Comparison of ENCODE assay signal across 28 cellular contexts in the genomic region with DNA sequence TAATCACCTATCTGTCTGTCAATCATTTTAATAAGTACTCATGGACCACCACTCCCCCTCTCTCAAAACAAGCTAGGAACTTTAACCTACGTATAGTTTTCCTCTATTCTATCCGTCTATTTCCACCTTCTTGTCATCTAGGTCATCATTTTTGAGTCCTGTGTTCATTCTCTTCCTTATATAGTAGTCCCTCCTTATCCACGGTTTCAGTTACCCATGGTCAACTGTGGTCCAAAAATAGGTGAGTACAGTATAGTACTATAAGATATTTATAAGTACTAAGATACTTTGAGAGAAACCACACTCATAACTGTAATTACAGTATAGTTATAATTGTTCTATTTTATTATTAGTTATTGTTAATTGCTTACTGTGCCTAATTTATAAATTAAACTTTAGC.
"Had no signal": no experiment of that assay in that cellular context is flagged by ENCODE, and none has a peak within 500 bp of the region (broad histone marks: within the 10 kb centered on the region; RNA-seq: fewer than 3 reads in every experiment).

No MANE protein-coding gene starts in this region.

- H3K27me3 Mint-ChIP-seq: activated CD4-positive, alpha-beta T cell treated with anti-CD3 and anti-CD28 coated beads, Interleukin-2, amount 10 ng/mL, durations not matched to agents 24 days and 14 days; activated naive CD4-positive, alpha-beta T cell treated with anti-CD3 and anti-CD28 coated beads, Interleukin-2, amount 10 ng/mL, durations not matched to agents 7 days and 5 days; activated naive CD8-positive, alpha-beta T cell treated with anti-CD3 and anti-CD28 coated beads for 36 hours; activated T-cell treated with anti-CD3 and anti-CD28 coated beads, Interleukin-2, amount 50 U/mL, for 24 hours had no signal

- DNase-seq: activated CD4-positive, alpha-beta T cell treated with anti-CD3 and anti-CD28 coated beads, Interleukin-2, amount 10 ng/mL, durations not matched to agents 24 days and 14 days; activated CD4-positive, alpha-beta T cell treated with anti-CD3 and anti-CD28 coated beads, Interleukin-2, amount 50 U/mL, for 48 hours; activated CD8-positive, alpha-beta T cell treated with anti-CD3 and anti-CD28 coated beads, Interleukin-2, amount 10 ng/mL, durations not matched to agents 7 days and 5 days; activated gamma-delta T cell treated with Interleukin-2 at 50 U/mL for 16 hours; activated naive CD4-positive, alpha-beta T cell treated with anti-CD3 and anti-CD28 coated beads, Interleukin-2, amount 10 ng/mL, durations not matched to agents 7 days and 5 days; activated naive CD8-positive, alpha-beta T cell treated with anti-CD3 and anti-CD28 coated beads for 36 hours; activated T-cell treated with anti-CD3 and anti-CD28 coated beads, Interleukin-2, amount 50 U/mL, for 24 hours; amniotic stem cell; Karpas-422; KBM-7; MG63; NCI-H1048; NCI-H1105 treated with DMSO at 0.1 percent for 48 hours; NCI-H1436; NCI-H1694; NCI-H1930; NCI-H2081 treated with DMSO at 0.1 percent for 48 hours; NCI-H226; NCI-H446 treated with DMSO at 0.1 percent for 48 hours; NCI-H524; NCI-H69; NCI-H82; SIG-M5; SW 1271; T1000; WERI-Rb-1 had no signal

- H3K27ac ChIP-seq: ascending aorta, WERI-Rb-1 had no signal

- H3K9me3 Mint-ChIP-seq: activated CD4-positive, alpha-beta T cell treated with anti-CD3 and anti-CD28 coated beads, Interleukin-2, amount 10 ng/mL, durations not matched to agents 24 days and 14 days; activated naive CD4-positive, alpha-beta T cell treated with anti-CD3 and anti-CD28 coated beads, Interleukin-2, amount 10 ng/mL, durations not matched to agents 7 days and 5 days; activated naive CD8-positive, alpha-beta T cell treated with anti-CD3 and anti-CD28 coated beads for 36 hours; activated T-cell treated with anti-CD3 and anti-CD28 coated beads, Interleukin-2, amount 50 U/mL, for 24 hours had no signal

- H3K27me3 ChIP-seq: ascending aorta, MG63 had no signal

- ATAC-seq: activated CD8-positive, alpha-beta T cell treated with anti-CD3 and anti-CD28 coated beads, Interleukin-2, amount 10 ng/mL, durations not matched to agents 7 days and 5 days; Panc1 had no signal

- H3K9me3 ChIP-seq: ascending aorta, MG63 had no signal

- H3K27ac Mint-ChIP-seq: activated CD4-positive, alpha-beta T cell treated with anti-CD3 and anti-CD28 coated beads, Interleukin-2, amount 10 ng/mL, durations not matched to agents 24 days and 14 days; activated CD8-positive, alpha-beta T cell treated with anti-CD3 and anti-CD28 coated beads, Interleukin-2, amount 10 ng/mL, durations not matched to agents 7 days and 5 days; activated naive CD4-positive, alpha-beta T cell treated with anti-CD3 and anti-CD28 coated beads, Interleukin-2, amount 10 ng/mL, durations not matched to agents 7 days and 5 days; activated naive CD8-positive, alpha-beta T cell treated with anti-CD3 and anti-CD28 coated beads for 36 hours; activated T-cell treated with anti-CD3 and anti-CD28 coated beads, Interleukin-2, amount 50 U/mL, for 24 hours had no signal

- H3K4me3 Mint-ChIP-seq: activated CD4-positive, alpha-beta T cell treated with anti-CD3 and anti-CD28 coated beads, Interleukin-2, amount 10 ng/mL, durations not matched to agents 24 days and 14 days; activated CD8-positive, alpha-beta T cell treated with anti-CD3 and anti-CD28 coated beads, Interleukin-2, amount 10 ng/mL, durations not matched to agents 7 days and 5 days; activated naive CD4-positive, alpha-beta T cell treated with anti-CD3 and anti-CD28 coated beads, Interleukin-2, amount 10 ng/mL, durations not matched to agents 7 days and 5 days; activated naive CD8-positive, alpha-beta T cell treated with anti-CD3 and anti-CD28 coated beads for 36 hours; activated T-cell treated with anti-CD3 and anti-CD28 coated beads, Interleukin-2, amount 50 U/mL, for 24 hours had no signal

- H3K36me3 ChIP-seq: ascending aorta had no signal

- H3K4me3 ChIP-seq: ascending aorta, MG63 had no signal
